ENCODE assay signal across 8 cellular contexts in genomic region chr1:219173434-219173757, GRCh38. TPM values are rescaled to one million over a fixed set of nuclear protein-coding genes. Genes with fewer than 3 reads are reported as not detected.
DNase-seq lines count a peak whose midpoint lies in the region; ATAC-seq and TF ChIP-seq lines count a peak whose summit lies in the region.

No MANE protein-coding gene starts in this region.

- no peak for TF ChIP-seq CTCF in RWPE1 (conservative IDR thresholded peaks at IDR 0.05; ENCODE audit: low read depth)
- no peak for TF ChIP-seq CTCF in gastroesophageal sphincter (IDR thresholded peaks at IDR 0.05)

- DNase-seq in RWPE1 (ENCODE audit: low spot score) (no peak), kidney glomerular epithelial cell (lab: John Stamatoyannopoulos, UW) (no peak), left colon (no peak), medulla oblongata (ENCODE audit: extremely low spot score) (no peak)

- intact Hi-C loops in left colon (cut with DNase I, micrococcal nuclease): loop anchor here in 1 of 2 donors (10.0 kb wide), 1 partner anchor 819 kb away; no protein-coding TSS in a partner anchor

- no peak for TF ChIP-seq EP300 in gastroesophageal sphincter (IDR thresholded peaks at IDR 0.05)

- WGBS in gastroesophageal sphincter (ENCODE audit: low coverage in 1 of 2), 2 donors: 28 to 31% methylated on average over 4 to 6 of the region's 6 CpGs

- peak; percentile 1 for ATAC-seq in GM21723 (IDR thresholded peaks at IDR 0.05; ENCODE audit: unreplicated experiment)
- no peak for ATAC-seq in gastroesophageal sphincter
- ATAC-seq in left colon: no peak

- peak overlapping the region; percentile 87 for H3K9ac ChIP-seq in BLaER1
- H3K9ac ChIP-seq in subcutaneous abdominal adipose tissue (ENCODE audit: low read length in 5 of 5): peak overlapping the region in 4 of 5 donors; percentile 75 to 88 (median 86)

- peak overlapping the region; percentile 92 for H3K27ac ChIP-seq in BLaER1
- H3K27ac ChIP-seq in RWPE1: peak overlapping the region; percentile 79
- peak overlapping the region; percentile 88 to 98 (median 92) for H3K27ac ChIP-seq in gastroesophageal sphincter
- H3K27ac ChIP-seq in subcutaneous abdominal adipose tissue (ENCODE audit: low read depth, low read length): peak overlapping the region; percentile 96

- H3K36me3 ChIP-seq in BLaER1 (no peaks in the 10 kb centered on the region), gastroesophageal sphincter (no peaks in the 10 kb centered on the region), subcutaneous abdominal adipose tissue (ENCODE audit: control insufficient read depth in 5 of 5, insufficient read depth in 5 of 5, low read length in 5 of 5) (no peaks in the 10 kb centered on the region)

- TF ChIP-seq POLR2A in gastroesophageal sphincter (IDR thresholded peaks at IDR 0.05): no peak

- CTCF ChIA-PET in RWPE1 (lab: Yijun Ruan, JAX): interaction anchor here (0.6 kb wide), 1 partner anchor 738 kb away, joined by 4 read pairs; no protein-coding TSS in a partner anchor

- peak overlapping the region; percentile 86 for H3K4me2 ChIP-seq in BLaER1

- H3K4me3 ChIP-seq in BLaER1 (peak overlapping the region; percentile 84), gastroesophageal sphincter (peak overlapping the region; percentile 75 to 87), subcutaneous abdominal adipose tissue (ENCODE audit: low read depth in 1 of 5, low read length in 5 of 5) (peak overlapping the region; percentile 48 to 97 (median 93))

- peaks cover 8% of the 10 kb centered on the region; the same call in 1 of the 2 replicates for H4K20me1 ChIP-seq in BLaER1

- H3K4me1 ChIP-seq in BLaER1: peaks cover 28% of the 10 kb centered on the region
- H3K4me1 ChIP-seq in gastroesophageal sphincter: peaks cover 3 to 54% (median 4%) of the 10 kb centered on the region in 3 donors
- H3K4me1 ChIP-seq in subcutaneous abdominal adipose tissue (ENCODE audit: control insufficient read depth in 5 of 5, insufficient read depth in 5 of 5, low read length in 5 of 5): peaks cover 0 to 52% (median 49%) of the 10 kb centered on the region in 5 donors

- POLR2A ChIA-PET in RWPE1 (lab: Yijun Ruan, JAX; ENCODE audit: low non-redundant PET): interaction anchor here (0.6 kb wide), 1 partner anchor 12 kb away, joined by 6 read pairs; no protein-coding TSS in a partner anchor

- no peaks in the 10 kb centered on the region for H3K27me3 ChIP-seq in BLaER1
- H3K27me3 ChIP-seq in gastroesophageal sphincter: no peaks in the 10 kb centered on the region
- H3K27me3 ChIP-seq in subcutaneous abdominal adipose tissue (ENCODE audit: control insufficient read depth in 5 of 5, insufficient read depth in 4 of 5, low read length in 5 of 5): no peaks in the 10 kb centered on the region

- H3K9me3 ChIP-seq in BLaER1 (no peaks in the 10 kb centered on the region), gastroesophageal sphincter (no peaks in the 10 kb centered on the region), subcutaneous abdominal adipose tissue (ENCODE audit: control insufficient read depth in 5 of 5, low read length in 5 of 5) (no peaks in the 10 kb centered on the region)

RNA-seq across cellular contexts. Expression of gene LYPLAL1, which starts 0.3 kb away (rescaled TPM):
- total RNA-seq in gastroesophageal sphincter (10 to 100 TPM; 16.3 to 29.5 (median 18.5) TPM), left colon (10 to 100 TPM; 14.8 to 22.7 TPM)
